In genomic region chr3:118990818-118991560, GRCh38 we compare ENCODE assay signal across 28 cellular contexts. TPM values are rescaled to one million over a fixed set of nuclear protein-coding genes. Genes with fewer than 3 reads are reported as not detected.
DNase-seq lines count a peak whose midpoint lies in the region; ATAC-seq, FAIRE-seq and TF ChIP-seq lines count a peak whose summit lies in the region.
"Had no signal": no experiment of that assay in that cellular context is flagged by ENCODE, and none has a peak within 500 bp of the region (broad histone marks: within the 10 kb centered on the region; RNA-seq: fewer than 3 reads in every experiment).

No MANE protein-coding gene starts in this region.

- no peaks in the 10 kb centered on the region for H3K9me3 Mint-ChIP-seq in neural crest cell
- H3K9me3 Mint-ChIP-seq: activated naive CD4-positive, alpha-beta T cell treated with anti-CD3 and anti-CD28 coated beads, Interleukin-2, amount 50 U/mL, for 24 hours; CD8-positive, alpha-beta T cell; memory B cell had no signal

- no peak overlapping the region for H3K27ac ChIP-seq in RWPE1
- H3K27ac ChIP-seq: right lobe of liver had no signal

- H3K36me3 Mint-ChIP-seq in neural crest cell (ENCODE audit: low read depth): no peaks in the 10 kb centered on the region
- H3K36me3 Mint-ChIP-seq: activated naive CD4-positive, alpha-beta T cell treated with anti-CD3 and anti-CD28 coated beads, Interleukin-2, amount 50 U/mL, for 24 hours; CD8-positive, alpha-beta T cell; memory B cell; naive B cell had no signal

- TF ChIP-seq CTCF in neural crest cell (conservative IDR thresholded peaks at IDR 0.05) (no peak), RWPE1 (conservative IDR thresholded peaks at IDR 0.05; ENCODE audit: low read depth) (no peak)

- no peaks in the 10 kb centered on the region for H3K27me3 Mint-ChIP-seq in neural crest cell (ENCODE audit: low read depth)
- H3K27me3 Mint-ChIP-seq: activated naive CD4-positive, alpha-beta T cell treated with anti-CD3 and anti-CD28 coated beads, Interleukin-2, amount 50 U/mL, for 24 hours had no signal

- CTCF ChIA-PET in RWPE1 (lab: Yijun Ruan, JAX): no interaction called here

- POLR2A ChIA-PET in RWPE1 (lab: Yijun Ruan, JAX; ENCODE audit: low non-redundant PET): no interaction called here

- peak overlapping the region; percentile 93 for H3K27ac Mint-ChIP-seq in neural crest cell (ENCODE audit: unreplicated experiment)
- H3K27ac Mint-ChIP-seq: activated naive CD4-positive, alpha-beta T cell treated with anti-CD3 and anti-CD28 coated beads, Interleukin-2, amount 50 U/mL, for 24 hours; CD8-positive, alpha-beta T cell; memory B cell; naive B cell had no signal

- DNase-seq in NCI-H82 (lab: John Stamatoyannopoulos, UW) (peak; percentile 63), NCI-H82 treated with DMSO at 0.1 percent for 48 hours (lab: John Stamatoyannopoulos, UW; ENCODE audit: unreplicated experiment) (no peak), globus pallidus (ENCODE audit: low spot score) (peak; percentile 76), neural crest cell (ENCODE audit: low read depth, low spot score) (no peak), urothelium cell line (ENCODE audit: low spot score) (peak; percentile 30), RWPE1 (ENCODE audit: low spot score) (no peak)
- DNase-seq: 8988T; activated CD4-positive, alpha-beta T cell treated with anti-CD3 and anti-CD28 coated beads, Interleukin-2, amount 50 U/mL, for 1 hour; aorta; CD8-positive, alpha-beta T cell; effector CD8-positive, alpha-beta T cell; gastrocnemius medialis; GF-D8; HCEC 1CT; kidney; MG63; naive B cell; NCI-H1436 treated with DMSO at 0.1 percent for 48 hours; NCI-H524 treated with DMSO at 0.1 percent for 48 hours; right lobe of liver; SHP77; stimulated activated CD4-positive, alpha-beta T cell treated with anti-CD3 and anti-CD28 coated beads, Interleukin-15, amount 100 ng/mL, for 24 hours had no signal

- peak overlapping the region; percentile 7 for H3K4me3 Mint-ChIP-seq in neural crest cell
- H3K4me3 Mint-ChIP-seq: activated naive CD4-positive, alpha-beta T cell treated with anti-CD3 and anti-CD28 coated beads, Interleukin-2, amount 50 U/mL, for 24 hours; CD8-positive, alpha-beta T cell; memory B cell; naive B cell had no signal

- no peak for FAIRE-seq in urothelium cell line (lab: Jason Lieb, UNC)
- FAIRE-seq: kidney had no signal

- ATAC-seq in GM18858 (IDR thresholded peaks at IDR 0.05; ENCODE audit: unreplicated experiment) (no peak), GM21737 (IDR thresholded peaks at IDR 0.05; ENCODE audit: unreplicated experiment) (no peak)
- ATAC-seq: CD8-positive, alpha-beta T cell; gastrocnemius medialis; right lobe of liver had no signal

- H3K4me1 Mint-ChIP-seq in neural crest cell: peaks cover 48% of the 10 kb centered on the region
- H3K4me1 Mint-ChIP-seq: memory B cell, naive B cell had no signal

RNA-seq across cellular contexts. Expression of gene IGSF11, which starts 43.7 kb away (rescaled TPM):
- 1.3 and 2.2 TPM in 2 replicates for total RNA-seq in neural crest cell
- total RNA-seq: chondrocyte, osteocyte, right lobe of liver had no signal

Comparison
In these comparisons a context has a peak if more than half of its experiments do, and no peak if none do; other contexts are left out.
1. DNase-seq: peak in NCI-H82 (single experiment), globus pallidus (single experiment) and urothelium cell line (single experiment); none in NCI-H82 treated with DMSO at 0.1 percent for 48 hours (single experiment), neural crest cell (single experiment) and RWPE1 (single experiment).